Comparison of ENCODE assay signal across 17 cellular contexts in genomic region chr18:55503167-55503820, GRCh38.
DNase-seq lines count a peak whose midpoint lies in the region; ATAC-seq and TF ChIP-seq lines count a peak whose summit lies in the region.
"Had no signal": no experiment of that assay in that cellular context is flagged by ENCODE, and none has a peak within 500 bp of the region (broad histone marks: within the 10 kb centered on the region; RNA-seq: fewer than 3 reads in every experiment).

No MANE protein-coding gene starts in this region.

- DNase-seq in astrocyte of the cerebellum (ENCODE audit: low read depth) (peak; percentile 38), iris pigment epithelial cell (ENCODE audit: low read depth) (peak; percentile 74), hypothalamus (lab: John Stamatoyannopoulos, UW) (no peak), NCI-H1417 treated with DMSO at 0.1 percent for 48 hours (lab: John Stamatoyannopoulos, UW) (no peak)
- DNase-seq in activated CD8-positive, alpha-beta memory T cell treated with anti-CD3 and anti-CD28 coated beads for 24 hours, result no peak
- DNase-seq: Caco-2, DMS53, NCI-H1092, NCI-H1694, NCI-H2107, NCI-H69, PC-9, Right ventricle myocardium superior had no signal

- ATAC-seq in GM18511 (IDR thresholded peaks at IDR 0.05; ENCODE audit: unreplicated experiment), result no peak
- ATAC-seq: HCT116 had no signal

- no peak overlapping the region for H3K4me3 ChIP-seq in BLaER1 treated with 17β-estradiol and CSF1 and Interleukin-3, amounts not matched to agents 10 nM and 100 nM
- H3K4me3 ChIP-seq in HUES64 (ENCODE audit: low read length) (no peak overlapping the region), astrocyte of the cerebellum (ENCODE audit: low read depth, low read length) (no peak overlapping the region)
- H3K4me3 ChIP-seq: PC-9 had no signal

- H3K27me3 ChIP-seq in BLaER1 treated with 17β-estradiol and CSF1 and Interleukin-3, amounts not matched to agents 10 nM and 100 nM, result no peaks in the 10 kb centered on the region
- H3K27me3 ChIP-seq in HUES64 (ENCODE audit: insufficient read depth, low read length), result no peaks in the 10 kb centered on the region

- 89% methylated on average over 7 of the region's 7 CpGs for WGBS in HUES64

- no peak for TF ChIP-seq CTCF in astrocyte of the cerebellum (IDR thresholded peaks at IDR 0.05; ENCODE audit: low read depth, low read length, missing control alignments)

- peaks cover 70 to 98% (median 94%) of the 10 kb centered on the region in 10 experiments for H3K4me1 ChIP-seq in BLaER1 treated with 17β-estradiol and CSF1 and Interleukin-3, amounts not matched to agents 10 nM and 100 nM
- H3K4me1 ChIP-seq in HUES64 (ENCODE audit: insufficient read depth, low read length), result peaks cover 52% of the 10 kb centered on the region

- no peak overlapping the region for H3K9ac ChIP-seq in BLaER1 treated with 17β-estradiol and CSF1 and Interleukin-3, amounts not matched to agents 10 nM and 100 nM
- H3K9ac ChIP-seq in HUES64 (ENCODE audit: low read depth, low read length), result no peak overlapping the region

- peaks cover 0 to 40% (median 0%) of the 10 kb centered on the region in 11 experiments; a peak in 5 of 22 replicates for H4K20me1 ChIP-seq in BLaER1 treated with 17β-estradiol and CSF1 and Interleukin-3, amounts not matched to agents 10 nM and 100 nM

- H3K9me3 ChIP-seq in BLaER1 treated with 17β-estradiol and CSF1 and Interleukin-3, amounts not matched to agents 10 nM and 100 nM (replicated peaks in 1 of 11), result peaks cover 0 to 17% (median 11%) of the 10 kb centered on the region in 11 experiments; a peak in 10 of 22 replicates
- no peaks in the 10 kb centered on the region for H3K9me3 ChIP-seq in HUES64 (ENCODE audit: insufficient read depth, low read depth, low read length)
- H3K9me3 ChIP-seq: Caco-2 had no signal

- H3K27ac ChIP-seq in BLaER1 treated with 17β-estradiol and CSF1 and Interleukin-3, amounts not matched to agents 10 nM and 100 nM, result peak overlapping the region in 7 of 11 experiments; percentile 4 to 68 (median 22); a peak in 10 of 22 replicates
- H3K27ac ChIP-seq in HUES64 (ENCODE audit: low read depth, low read length), result peak overlapping the region; percentile 88; the same call in 1 of the 2 replicates
- H3K27ac ChIP-seq: PC-9 had no signal

- peak overlapping the region in 9 of 11 experiments; percentile 49 to 87 (median 67); a peak in 17 of 22 replicates for H3K4me2 ChIP-seq in BLaER1 treated with 17β-estradiol and CSF1 and Interleukin-3, amounts not matched to agents 10 nM and 100 nM
- H3K4me2 ChIP-seq: PC-9 had no signal

- peaks cover 0 to 47% (median 24%) of the 10 kb centered on the region in 11 experiments; a peak in 14 of 22 replicates for H3K36me3 ChIP-seq in BLaER1 treated with 17β-estradiol and CSF1 and Interleukin-3, amounts not matched to agents 10 nM and 100 nM
- H3K36me3 ChIP-seq in HUES64 (ENCODE audit: insufficient read depth, low read length), result no peaks in the 10 kb centered on the region

- in situ Hi-C loops in astrocyte of the cerebellum (cut with HindIII; ENCODE audit: low sequenced_read_pairs), result no loop called here

Comparison
In these comparisons a context has a peak if more than half of its experiments do, and no peak if none do; other contexts are left out.
1. DNase-seq: peak in astrocyte of the cerebellum (single experiment) and iris pigment epithelial cell (single experiment); none in hypothalamus (0 of 51), NCI-H1417 treated with DMSO at 0.1 percent for 48 hours (single experiment) and activated CD8-positive, alpha-beta memory T cell treated with anti-CD3 and anti-CD28 coated beads for 24 hours (single experiment).